In genomic region chr6:11230158-11231107, GRCh38 we compare ENCODE assay signal across 10 cellular contexts. TPM values are rescaled to one million over a fixed set of nuclear protein-coding genes. Genes with fewer than 3 reads are reported as not detected.
DNase-seq lines count a peak whose midpoint lies in the region; ATAC-seq and TF ChIP-seq lines count a peak whose summit lies in the region.
"Had no signal": no experiment of that assay in that cellular context is flagged by ENCODE, and none has a peak within 500 bp of the region (broad histone marks: within the 10 kb centered on the region; RNA-seq: fewer than 3 reads in every experiment).

No MANE protein-coding gene starts in this region.

- no peaks in the 10 kb centered on the region for H3K27me3 Mint-ChIP-seq in chondrocyte (ENCODE audit: low read depth)

- intact Hi-C loops in left ventricle myocardium inferior (cut with micrococcal nuclease), result loop anchor here (10.0 kb wide), 1 partner anchor 124 kb away; no protein-coding TSS in a partner anchor
- intact Hi-C loops in Right ventricle myocardium superior (cut with DNase I), result no loop called here
- intact Hi-C loops in mucosa of descending colon (cut with DNase I, micrococcal nuclease), result no loop called here
- intact Hi-C loops in aorta (cut with DNase I), result loop anchor here (5.0 to 10.0 kb wide), 4 partner anchors 33 to 182 kb away; no protein-coding TSS in a partner anchor

- H3K4me3 ChIP-seq in left ventricle myocardium inferior (peak overlapping the region; percentile 70), mucosa of descending colon (peak overlapping the region; percentile 12), aorta (ENCODE audit: low read length in 2 of 2) (peak overlapping the region; percentile 96 to 99)

- peaks cover 64% of the 10 kb centered on the region for H3K4me1 Mint-ChIP-seq in chondrocyte (ENCODE audit: low read depth)

- TF ChIP-seq CTCF in left ventricle myocardium inferior (IDR thresholded peaks at IDR 0.05; ENCODE audit: borderline replicate concordance) (no peak), chondrocyte (IDR thresholded peaks at IDR 0.05) (no peak), mucosa of descending colon (IDR thresholded peaks at IDR 0.05) (no peak)

- 7% methylated on average over 9 of the region's 9 CpGs for WGBS in aorta, 2 donors

- H3K4me1 ChIP-seq in left ventricle myocardium inferior, result peaks cover 41% of the 10 kb centered on the region
- H3K4me1 ChIP-seq in mucosa of descending colon (ENCODE audit: low read depth), result peaks cover 15% of the 10 kb centered on the region
- peaks cover 3 to 6% of the 10 kb centered on the region in 2 donors for H3K4me1 ChIP-seq in aorta (ENCODE audit: control insufficient read depth in 1 of 2, insufficient read depth in 2 of 2, low read length in 2 of 2)

- ATAC-seq in Right ventricle myocardium superior (ENCODE audit: poor library complexity) (no peak), mucosa of descending colon (peak; percentile 6), aorta (ENCODE audit: low FRiP score) (no peak), GM18909 (IDR thresholded peaks at IDR 0.05; ENCODE audit: poor library complexity, unreplicated experiment) (no peak), HG03139 (IDR thresholded peaks at IDR 0.05; ENCODE audit: unreplicated experiment) (no peak)
- ATAC-seq: HCT116 had no signal

- H3K27me3 ChIP-seq in left ventricle myocardium inferior (ENCODE audit: low read depth), result no peaks in the 10 kb centered on the region
- no peaks in the 10 kb centered on the region for H3K27me3 ChIP-seq in aorta (ENCODE audit: control insufficient read depth in 1 of 2, insufficient read depth in 2 of 2, low read length in 1 of 2)

- no peaks in the 10 kb centered on the region for H3K9me3 Mint-ChIP-seq in chondrocyte (ENCODE audit: low read depth)

- peak overlapping the region; percentile 94 for H3K4me3 Mint-ChIP-seq in chondrocyte (ENCODE audit: unreplicated experiment)

- H3K9me3 ChIP-seq in left ventricle myocardium inferior (replicated peaks) (no peaks in the 10 kb centered on the region), mucosa of descending colon (no peaks in the 10 kb centered on the region), aorta (ENCODE audit: control insufficient read depth, low read length) (no peaks in the 10 kb centered on the region)

- H3K27ac Mint-ChIP-seq in chondrocyte (ENCODE audit: unreplicated experiment), result peak overlapping the region; percentile 100

- H3K27ac ChIP-seq in left ventricle myocardium inferior (replicated peaks) (peak overlapping the region; percentile 87), aorta (ENCODE audit: low read depth in 1 of 2, low read length in 2 of 2) (peak overlapping the region; percentile 90 to 100)

- H3K36me3 ChIP-seq in left ventricle myocardium inferior (no peaks in the 10 kb centered on the region), mucosa of descending colon (ENCODE audit: low read depth) (no peaks in the 10 kb centered on the region), aorta (ENCODE audit: control insufficient read depth in 1 of 2, insufficient read depth in 2 of 2, low read length in 1 of 2) (no peaks in the 10 kb centered on the region)

- H3K36me3 Mint-ChIP-seq in chondrocyte (ENCODE audit: low read depth), result peaks cover 2% of the 10 kb centered on the region

- DNase-seq in left ventricle myocardium inferior (no peak), Right ventricle myocardium superior (no peak), chondrocyte (ENCODE audit: low spot score) (no peak), mucosa of descending colon (peak in 1 of 3 donors; percentile 59), aorta (no peak)
- no peak for DNase-seq in stimulated activated CD4-positive, alpha-beta T cell treated with anti-CD3 and anti-CD28 coated beads, Interleukin-15, amount 100 ng/mL, for 24 hours
- DNase-seq: DND-41 had no signal

RNA-seq across cellular contexts. Expression of gene NEDD9, which starts 2.0 kb away (rescaled TPM):
- 28.1 TPM for total RNA-seq in left ventricle myocardium inferior
- 23.7 TPM for total RNA-seq in Right ventricle myocardium superior
- total RNA-seq in chondrocyte, result 23.2 to 42.0 TPM (median 25.2 TPM) in 3 replicates
- total RNA-seq in mucosa of descending colon, result 10 to 100 TPM; 41.4 to 66.6 (median 62.1) TPM
- 100 to 1,000 TPM in 1 of 2 donors, 10 to 100 TPM in 1; 49.8 to 252 TPM for total RNA-seq in aorta
- polyA plus RNA-seq in aorta, result 10 to 100 TPM; 11.3 to 26.9 TPM

Comparison
In these comparisons a context has a peak if more than half of its experiments do, and no peak if none do; other contexts are left out.
1. intact Hi-C loops: an anchor here in left ventricle myocardium inferior (10.0 kb wide) and aorta (5.0 to 10.0 kb wide); none called in Right ventricle myocardium superior and mucosa of descending colon.
2. H3K4me3 ChIP-seq: peak in every context shown above with its lines; median percentile 98 in aorta; 70 in left ventricle myocardium inferior; 12 in mucosa of descending colon.